14 cellular contexts compared by ENCODE assay signal in the genomic region with DNA sequence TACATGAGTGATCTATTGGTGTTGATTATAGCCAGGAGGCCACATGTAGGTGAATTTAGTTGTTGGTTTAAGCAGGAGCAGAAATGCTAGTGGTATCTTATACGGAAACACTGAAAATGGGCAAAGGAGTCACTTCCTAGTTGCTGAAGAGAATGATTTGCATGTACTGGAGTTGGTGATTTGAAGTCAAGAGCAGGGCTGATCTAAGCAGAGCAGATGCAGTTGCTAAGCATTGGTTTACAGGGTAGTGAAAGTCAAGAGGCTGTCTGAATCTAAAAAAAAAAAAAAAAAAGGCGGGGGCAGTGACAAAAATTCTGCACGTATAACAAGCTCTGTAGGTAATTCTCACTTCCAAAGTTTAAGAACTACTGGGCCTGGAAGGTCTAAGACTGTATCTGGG. TPM values are rescaled to one million over a fixed set of nuclear protein-coding genes. Genes with fewer than 3 reads are reported as not detected.
DNase-seq lines count a peak whose midpoint lies in the region; ATAC-seq and TF ChIP-seq lines count a peak whose summit lies in the region.
"Had no signal": no experiment of that assay in that cellular context is flagged by ENCODE, and none has a peak within 500 bp of the region (broad histone marks: within the 10 kb centered on the region; RNA-seq: fewer than 3 reads in every experiment).

No MANE protein-coding gene starts in this region.

- H3K36me3 Mint-ChIP-seq in activated naive CD4-positive, alpha-beta T cell treated with anti-CD3 and anti-CD28 coated beads, Interleukin-2, amount 50 U/mL, for 72 hours, result peaks cover 13 to 15% of the 10 kb centered on the region in 2 donors
- H3K36me3 Mint-ChIP-seq: WTC11 had no signal

- ATAC-seq in GM19351 (IDR thresholded peaks at IDR 0.05; ENCODE audit: unreplicated experiment), result peak; percentile 68
- ATAC-seq in HG02840 (IDR thresholded peaks at IDR 0.05; ENCODE audit: low FRiP score, unreplicated experiment), result peak; percentile 66
- peak; percentile 67 for ATAC-seq in HG03558 (IDR thresholded peaks at IDR 0.05; ENCODE audit: extremely low read depth, unreplicated experiment)
- ATAC-seq in activated naive CD4-positive, alpha-beta T cell treated with anti-CD3 and anti-CD28 coated beads, Interleukin-2, amount 50 U/mL, for 72 hours, result no peak
- ATAC-seq: WTC11 had no signal

- no peak overlapping the region for H3K4me3 ChIP-seq in GM12865 (ENCODE audit: low read depth, low read length)
- H3K4me3 ChIP-seq: dorsolateral prefrontal cortex, right atrium auricular region had no signal

- H3K9me3 Mint-ChIP-seq in activated naive CD4-positive, alpha-beta T cell treated with anti-CD3 and anti-CD28 coated beads, Interleukin-2, amount 50 U/mL, for 72 hours, result no peaks in the 10 kb centered on the region
- H3K9me3 Mint-ChIP-seq: WTC11 had no signal

- TF ChIP-seq CTCF in GM12865 (IDR thresholded peaks at IDR 0.05; ENCODE audit: insufficient read depth, low read depth, low read length, missing control alignments), result no peak

- H3K27ac Mint-ChIP-seq in activated naive CD4-positive, alpha-beta T cell treated with anti-CD3 and anti-CD28 coated beads, Interleukin-2, amount 50 U/mL, for 72 hours, result no peak overlapping the region
- H3K27ac Mint-ChIP-seq: WTC11 had no signal

- DNase-seq in GM12865 (ENCODE audit: low read depth) (peak; percentile 79), NCI-H128 (lab: John Stamatoyannopoulos, UW; ENCODE audit: unreplicated experiment) (no peak), COR-L47 (lab: John Stamatoyannopoulos, UW) (no peak), NCI-H446 (lab: John Stamatoyannopoulos, UW) (no peak)
- no peak for DNase-seq in activated naive CD4-positive, alpha-beta T cell treated with anti-CD3 and anti-CD28 coated beads, Interleukin-2, amount 50 U/mL, for 72 hours (ENCODE audit: low spot score in 2 of 2)
- DNase-seq: activated gamma-delta T cell treated with Interleukin-2 at 50 U/mL for 16 hours, dorsolateral prefrontal cortex, Kasumi-1, mammary epithelial cell had no signal

RNA-seq across cellular contexts. Expression of gene PHF6, which starts 3.5 kb away (rescaled TPM):
- total RNA-seq in activated naive CD4-positive, alpha-beta T cell treated with anti-CD3 and anti-CD28 coated beads, Interleukin-2, amount 50 U/mL, for 72 hours, result 10 to 100 TPM; 45.6 to 79.0 TPM

Comparison
In these comparisons a context has a peak if more than half of its experiments do, and no peak if none do; other contexts are left out.
1. ATAC-seq: peak in GM19351 (single experiment), HG02840 (single experiment) and HG03558 (single experiment); none in activated naive CD4-positive, alpha-beta T cell treated with anti-CD3 and anti-CD28 coated beads, Interleukin-2, amount 50 U/mL, for 72 hours (0 of 2).